In genomic region chr2:208025037-208025813, GRCh38 we compare ENCODE assay signal across 1 cellular context.
A peak's percentile ranks its signal among the peaks of the same experiment; 100 is the strongest.
TF ChIP-seq lines count a peak whose summit lies in the region.

Gene PLEKHM3, minus strand, starts transcription at chr2:208025527. Its CDS starts 23,888 bp downstream, at chr2:208001639.

TF ChIP-seq in H1, 55 proteins besides CTCF, POLR2A, EP300 and RAD21:
- TF ChIP-seq SUZ12 (IDR thresholded peaks at IDR 0.05; ENCODE audit: low read length) (no peak), EZH2 (IDR thresholded peaks at IDR 0.05; ENCODE audit: low read depth, low read length, severe bottlenecking) (no peak), GABPA (IDR thresholded peaks at IDR 0.05; ENCODE audit: borderline replicate concordance, insufficient read depth, low read length) (peak; percentile 95), SAP30 (IDR thresholded peaks at IDR 0.05; ENCODE audit: insufficient read depth, insufficient replicate concordance, low read length) (peak; percentile 61), SIN3A (conservative IDR thresholded peaks at IDR 0.05 in 1 of 2, IDR thresholded peaks at IDR 0.05 in 1 of 2; ENCODE audit: low read depth in 1 of 2, low read length in 2 of 2) (peak; percentile 94 to 97; a peak in 3 of 4 replicates), KDM4A (IDR thresholded peaks at IDR 0.05; ENCODE audit: low read depth, low read length, severe bottlenecking) (no peak), POU5F1 (IDR thresholded peaks at IDR 0.05; ENCODE audit: low read depth, low read length) (peak; percentile 4; the same call in 1 of the 2 replicates), MAX (IDR thresholded peaks at IDR 0.05) (peak; percentile 66; the same call in 1 of the 2 replicates), KDM5A (IDR thresholded peaks at IDR 0.05; ENCODE audit: low read length) (peak; percentile 73), YY1 (IDR thresholded peaks at IDR 0.05; ENCODE audit: low read depth, low read length) (peak; percentile 75; the same call in 1 of the 2 replicates), NANOG (IDR thresholded peaks at IDR 0.05; ENCODE audit: insufficient read depth, low read depth, low read length, poor library complexity, severe bottlenecking) (no peak), RBBP5 (IDR thresholded peaks at IDR 0.05; ENCODE audit: borderline replicate concordance, low read depth, low read length) (peak; percentile 88), TBP (IDR thresholded peaks at IDR 0.05; ENCODE audit: low read depth, low read length) (peak; percentile 86; the same call in 1 of the 2 replicates), TCF12 (IDR thresholded peaks at IDR 0.05; ENCODE audit: low read depth, low read length) (0 out of 2 replicates have a peak, but pooled peaks have one; percentile 52), E2F6 (IDR thresholded peaks at IDR 0.05) (peak; percentile 38; the same call in 1 of the 2 replicates), TAF1 (IDR thresholded peaks at IDR 0.05; ENCODE audit: low read depth, low read length) (peak; percentile 98), PHF8 (conservative IDR thresholded peaks at IDR 0.05; ENCODE audit: low read depth, low read length) (peak; percentile 84), SP1 (IDR thresholded peaks at IDR 0.05; ENCODE audit: low read depth, low read length) (peak; percentile 61), CHD2 (IDR thresholded peaks at IDR 0.05; ENCODE audit: low read length) (peak; percentile 58), SRF (IDR thresholded peaks at IDR 0.05; ENCODE audit: low read depth, low read length) (0 out of 2 replicates have a peak, but pooled peaks have one; percentile 41), CEBPB (IDR thresholded peaks at IDR 0.05; ENCODE audit: low read depth, low read length) (no peak), CBX5 (IDR thresholded peaks at IDR 0.05; ENCODE audit: low read depth, low read length) (no peak), SP2 (IDR thresholded peaks at IDR 0.05; ENCODE audit: low read length) (no peak), TEAD4 (IDR thresholded peaks at IDR 0.05; ENCODE audit: low read depth, low read length) (peak; percentile 55; the same call in 1 of the 2 replicates), JUND (IDR thresholded peaks at IDR 0.05; ENCODE audit: low read length) (peak; percentile 25; the same call in 1 of the 2 replicates), JUN (IDR thresholded peaks at IDR 0.05; ENCODE audit: low read depth, low read length) (0 out of 2 replicates have a peak, but pooled peaks have one; percentile 51), CREB1 (IDR thresholded peaks at IDR 0.05) (0 out of 2 replicates have a peak, but pooled peaks have one; percentile 45), GTF2F1 (IDR thresholded peaks at IDR 0.05; ENCODE audit: borderline replicate concordance, low read depth, low read length) (peak; percentile 79), POLR2AphosphoS5 (IDR thresholded peaks at IDR 0.05; ENCODE audit: low read depth, low read length) (peak; percentile 37; the same call in 1 of the 2 replicates), CTBP2 (IDR thresholded peaks at IDR 0.05; ENCODE audit: borderline replicate concordance, insufficient read depth, insufficient read length, low read length) (peak; percentile 49), HDAC2 (IDR thresholded peaks at IDR 0.05; ENCODE audit: borderline replicate concordance in 1 of 2, low read depth in 2 of 2, low read length in 2 of 2) (peak; percentile 77 to 90; a peak in 2 of 4 replicates), ASH2L (IDR thresholded peaks at IDR 0.05; ENCODE audit: low read length) (peak; percentile 92), TAF7 (optimal IDR thresholded peaks at IDR 0.05; ENCODE audit: borderline replicate concordance, low read depth, low read length) (peak; percentile 95), USF2 (IDR thresholded peaks at IDR 0.05; ENCODE audit: low read length) (no peak), NRF1 (IDR thresholded peaks at IDR 0.05; ENCODE audit: low read depth, low read length) (no peak)
TF ChIP-seq in H1: peak in this region for 26.
